Comparison of ENCODE assay signal across 10 cellular contexts in genomic region chr1:12047120-12047876, GRCh38. TPM values are rescaled to one million over a fixed set of nuclear protein-coding genes. Genes with fewer than 3 reads are reported as not detected.
A peak's percentile ranks its signal among the peaks of the same experiment; 100 is the strongest.
DNase-seq lines count a peak whose midpoint lies in the region; ATAC-seq lines count a peak whose summit lies in the region.
"Had no signal": no experiment of that assay in that cellular context is flagged by ENCODE, and none has a peak within 500 bp of the region (broad histone marks: within the 10 kb centered on the region; RNA-seq: fewer than 3 reads in every experiment).

No MANE protein-coding gene starts in this region.

- peak; percentile 32 for ATAC-seq in HG03520 (IDR thresholded peaks at IDR 0.05; ENCODE audit: unreplicated experiment)
- peak; percentile 77 for ATAC-seq in stimulated activated memory B cell treated with anti-CD40 and anti-IgM and Interleukin-4, amounts not matched to agents 10 μg/mL and 1 μg/mL and 100 μg/mL, for 72 hours
- ATAC-seq: A549 had no signal

- no peak overlapping the region for H3K27ac Mint-ChIP-seq in activated naive CD8-positive, alpha-beta T cell treated with anti-CD3 and anti-CD28 coated beads for 36 hours
- no peak overlapping the region for H3K27ac Mint-ChIP-seq in stimulated activated memory B cell treated with anti-CD40 and anti-IgM and Interleukin-4, amounts not matched to agents 10 μg/mL and 1 μg/mL and 100 μg/mL, for 72 hours
- H3K27ac Mint-ChIP-seq: T-helper 1 cell treated with Interleukin-12 subunit alpha and Interleukin-12 subunit beta and Interleukin-4 antibody, amounts not matched to agents 30 μg/mL and 1 μg/mL, for 36 hours had no signal

- no peaks in the 10 kb centered on the region for H3K36me3 Mint-ChIP-seq in activated naive CD8-positive, alpha-beta T cell treated with anti-CD3 and anti-CD28 coated beads for 36 hours
- no peaks in the 10 kb centered on the region for H3K36me3 Mint-ChIP-seq in stimulated activated memory B cell treated with anti-CD40 and anti-IgM and Interleukin-4, amounts not matched to agents 10 μg/mL and 1 μg/mL and 100 μg/mL, for 72 hours

- H3K4me1 Mint-ChIP-seq in activated naive CD8-positive, alpha-beta T cell treated with anti-CD3 and anti-CD28 coated beads for 36 hours: peaks cover 7% of the 10 kb centered on the region
- peaks cover 12% of the 10 kb centered on the region for H3K4me1 Mint-ChIP-seq in stimulated activated memory B cell treated with anti-CD40 and anti-IgM and Interleukin-4, amounts not matched to agents 10 μg/mL and 1 μg/mL and 100 μg/mL, for 72 hours

- peak; percentile 82 for DNase-seq in activated effector memory CD4-positive, alpha-beta T cell treated with anti-CD3 and anti-CD28 coated beads, Interleukin-2, amount 50 U/mL, for 16 hours
- DNase-seq in activated effector memory CD4-positive, alpha-beta T cell treated with Interleukin-2 at 50 U/mL for 16 hours: no peak
- peak; percentile 80 for DNase-seq in activated naive CD8-positive, alpha-beta T cell treated with anti-CD3 and anti-CD28 coated beads for 36 hours
- DNase-seq in midbrain (lab: John Stamatoyannopoulos, UW) (no peak), NCI-H128 (lab: John Stamatoyannopoulos, UW; ENCODE audit: unreplicated experiment) (no peak), HUDEP-2 (lab: John Stamatoyannopoulos, UW; ENCODE audit: unreplicated experiment in 76 of 76) (no peak)

- no peak overlapping the region for H3K4me3 Mint-ChIP-seq in activated naive CD8-positive, alpha-beta T cell treated with anti-CD3 and anti-CD28 coated beads for 36 hours
- H3K4me3 Mint-ChIP-seq in stimulated activated memory B cell treated with anti-CD40 and anti-IgM and Interleukin-4, amounts not matched to agents 10 μg/mL and 1 μg/mL and 100 μg/mL, for 72 hours: no peak overlapping the region
- H3K4me3 Mint-ChIP-seq: T-helper 1 cell treated with Interleukin-12 subunit alpha and Interleukin-12 subunit beta and Interleukin-4 antibody, amounts not matched to agents 30 μg/mL and 1 μg/mL, for 36 hours had no signal

- no peaks in the 10 kb centered on the region for H3K9me3 Mint-ChIP-seq in activated naive CD8-positive, alpha-beta T cell treated with anti-CD3 and anti-CD28 coated beads for 36 hours
- H3K9me3 Mint-ChIP-seq in stimulated activated memory B cell treated with anti-CD40 and anti-IgM and Interleukin-4, amounts not matched to agents 10 μg/mL and 1 μg/mL and 100 μg/mL, for 72 hours: no peaks in the 10 kb centered on the region
- H3K9me3 Mint-ChIP-seq: T-helper 1 cell treated with Interleukin-12 subunit alpha and Interleukin-12 subunit beta and Interleukin-4 antibody, amounts not matched to agents 30 μg/mL and 1 μg/mL, for 36 hours had no signal

- H3K27me3 Mint-ChIP-seq in activated naive CD8-positive, alpha-beta T cell treated with anti-CD3 and anti-CD28 coated beads for 36 hours: peaks cover 18% of the 10 kb centered on the region
- H3K27me3 Mint-ChIP-seq in stimulated activated memory B cell treated with anti-CD40 and anti-IgM and Interleukin-4, amounts not matched to agents 10 μg/mL and 1 μg/mL and 100 μg/mL, for 72 hours: no peaks in the 10 kb centered on the region

RNA-seq across cellular contexts. Expression of gene TNFRSF8, which starts 15.8 kb away (rescaled TPM):
- 1 to 10 TPM; 1.9 to 2.6 TPM for total RNA-seq in activated naive CD8-positive, alpha-beta T cell treated with anti-CD3 and anti-CD28 coated beads for 36 hours

RNA-seq across cellular contexts. Expression of gene MIIP, which starts 28.0 kb away (rescaled TPM):
- 10 to 100 TPM; 21.0 to 22.2 TPM for total RNA-seq in activated naive CD8-positive, alpha-beta T cell treated with anti-CD3 and anti-CD28 coated beads for 36 hours

Comparison
In these comparisons a context has a peak if more than half of its experiments do, and no peak if none do; other contexts are left out.
1. DNase-seq: peak in activated effector memory CD4-positive, alpha-beta T cell treated with anti-CD3 and anti-CD28 coated beads, Interleukin-2, amount 50 U/mL, for 16 hours (single experiment) and activated naive CD8-positive, alpha-beta T cell treated with anti-CD3 and anti-CD28 coated beads for 36 hours (single experiment); none in activated effector memory CD4-positive, alpha-beta T cell treated with Interleukin-2 at 50 U/mL for 16 hours (single experiment), midbrain (single experiment), NCI-H128 (single experiment) and HUDEP-2 (0 of 76).